Comparison of ENCODE assay signal across 23 cellular contexts in genomic region chr22:23604939-23605712, GRCh38. TPM values are rescaled to one million over a fixed set of nuclear protein-coding genes. Genes with fewer than 3 reads are reported as not detected.
"Had no signal": no experiment of that assay in that cellular context is flagged by ENCODE, and none has a peak within 500 bp of the region (broad histone marks: within the 10 kb centered on the region; RNA-seq: fewer than 3 reads in every experiment).

No MANE protein-coding gene starts in this region.

- H3K27ac ChIP-seq: SJSA1, SK-N-MC had no signal

- DNase-seq: IMR-90, Karpas-422, KG1, MG63, NCI-H1092 treated with DMSO at 0.1 percent for 48 hours, NCI-H1436, NCI-H1694 treated with DMSO at 0.1 percent for 48 hours, NCI-H1930, NCI-H2081, NCI-H2107, NCI-H2227 treated with DMSO at 0.1 percent for 48 hours, NCI-H446, NCI-H510A, NCI-H526, NCI-H82, Right ventricle myocardium superior, RPMI8226, SIG-M5, T-helper 2 cell had no signal

- H3K27me3 ChIP-seq: MG63 had no signal

- H3K4me3 ChIP-seq: MG63, SJSA1, SK-N-MC had no signal

- H3K4me1 ChIP-seq: SJSA1 had no signal

- H3K9me3 ChIP-seq: MG63, SJSA1 had no signal

- H3K36me3 ChIP-seq: MG63, SJSA1 had no signal

RNA-seq across cellular contexts. Expression of gene IGLL1, which starts 25.0 kb away (rescaled TPM):
- total RNA-seq: HT1080; IMR-90; Right ventricle myocardium superior; SJSA1; T-helper 1 cell treated with Interleukin-12 subunit alpha and Interleukin-12 subunit beta and Interleukin-4 antibody, amounts not matched to agents 30 ng/mL and 1 ng/mL, for 36 hours had no signal
- polyA plus RNA-seq: IMR-90 had no signal

RNA-seq across cellular contexts. Expression of gene DRICH1, which starts 27.0 kb away (rescaled TPM):
- total RNA-seq: IMR-90, SJSA1 had no signal
